In the genomic region with DNA sequence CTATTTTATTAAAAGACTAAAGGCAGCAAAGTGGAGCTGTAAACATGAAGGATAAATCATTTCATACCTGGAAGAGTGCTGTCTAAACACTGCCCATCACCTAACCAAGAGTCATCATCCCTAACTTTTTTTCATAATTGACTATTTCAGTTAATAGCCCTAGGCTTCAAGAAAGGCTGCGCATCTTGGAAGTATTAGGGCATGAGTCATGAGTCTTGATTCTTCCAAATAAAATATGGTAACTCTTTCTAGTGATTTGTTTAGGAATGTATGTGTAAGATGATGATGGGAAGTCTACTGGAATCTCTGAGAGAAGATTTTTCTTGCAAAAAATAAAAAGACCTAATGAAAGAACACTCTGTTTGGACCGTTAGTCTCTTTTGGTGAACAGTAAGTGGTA, we compare ENCODE assay signal across 13 cellular contexts.
DNase-seq lines count a peak whose midpoint lies in the region; ATAC-seq and TF ChIP-seq lines count a peak whose summit lies in the region.
"Had no signal": no experiment of that assay in that cellular context is flagged by ENCODE, and none has a peak within 500 bp of the region (broad histone marks: within the 10 kb centered on the region; RNA-seq: fewer than 3 reads in every experiment).

No MANE protein-coding gene starts in this region.

- peak overlapping the region; percentile 59 for H3K27ac ChIP-seq in RWPE2 (ENCODE audit: poor library complexity, severe bottlenecking)

- peaks cover 34% of the 10 kb centered on the region for H3K4me1 ChIP-seq in RWPE2 (ENCODE audit: insufficient read depth, poor library complexity, severe bottlenecking)

- peak; percentile 69 for ATAC-seq in RWPE2 (ENCODE audit: low read depth)
- ATAC-seq in HG03095 (IDR thresholded peaks at IDR 0.05; ENCODE audit: unreplicated experiment), result no peak
- ATAC-seq: activated T-helper 17 cell treated with anti-CD3 and anti-CD28 coated beads, Interleukin-2, amount 50 U/mL, for 72 hours had no signal

- DNase-seq in GM03348 (ENCODE audit: low spot score) (peak; percentile 72), RWPE2 (ENCODE audit: low spot score) (no peak), fibroblast of gingiva (ENCODE audit: low read depth) (peak; percentile 81), stromal cell of bone marrow (ENCODE audit: low read depth) (peak; percentile 74), glomerular visceral epithelial cell (ENCODE audit: extremely low spot score) (no peak), COR-L47 (lab: John Stamatoyannopoulos, UW) (no peak)
- DNase-seq: activated CD4-positive, alpha-beta memory T cell treated with anti-CD3 and anti-CD28 coated beads for 36 hours; NCI-H1105; NCI-H446 treated with DMSO at 0.1 percent for 48 hours; posterior cingulate gyrus; SK-N-SH had no signal

- no peaks in the 10 kb centered on the region for H3K27me3 ChIP-seq in RWPE2 (ENCODE audit: insufficient read depth, poor library complexity, severe bottlenecking)

- TF ChIP-seq CTCF in RWPE2 (IDR thresholded peaks at IDR 0.05; ENCODE audit: poor library complexity, severe bottlenecking), result no peak

- H3K36me3 ChIP-seq in RWPE2 (ENCODE audit: low read depth), result no peaks in the 10 kb centered on the region

- no peak overlapping the region for H3K4me3 ChIP-seq in RWPE2 (ENCODE audit: severe bottlenecking)

- H3K9me3 ChIP-seq in RWPE2 (ENCODE audit: severe bottlenecking), result no peaks in the 10 kb centered on the region
- H3K9me3 ChIP-seq: SK-N-SH had no signal

Comparison
In these comparisons a context has a peak if more than half of its experiments do, and no peak if none do; other contexts are left out.
1. DNase-seq: peak in GM03348 (single experiment), fibroblast of gingiva (single experiment) and stromal cell of bone marrow (single experiment); none in RWPE2 (single experiment), glomerular visceral epithelial cell (single experiment) and COR-L47 (single experiment).